In the genomic region with DNA sequence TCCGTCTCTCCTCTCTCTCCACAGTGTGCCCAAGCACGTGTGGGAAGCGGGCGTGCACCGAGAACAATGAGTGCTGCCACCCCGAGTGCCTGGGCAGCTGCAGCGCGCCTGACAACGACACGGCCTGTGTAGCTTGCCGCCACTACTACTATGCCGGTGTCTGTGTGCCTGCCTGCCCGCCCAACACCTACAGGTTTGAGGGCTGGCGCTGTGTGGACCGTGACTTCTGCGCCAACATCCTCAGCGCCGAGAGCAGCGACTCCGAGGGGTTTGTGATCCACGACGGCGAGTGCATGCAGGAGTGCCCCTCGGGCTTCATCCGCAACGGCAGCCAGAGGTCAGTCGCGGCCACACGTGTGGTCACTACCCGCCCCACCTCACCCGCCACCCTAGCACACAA, we compare ENCODE assay signal across 16 cellular contexts.
DNase-seq lines count a peak whose midpoint lies in the region; ATAC-seq, FAIRE-seq and TF ChIP-seq lines count a peak whose summit lies in the region.
"Had no signal": no experiment of that assay in that cellular context is flagged by ENCODE, and none has a peak within 500 bp of the region (broad histone marks: within the 10 kb centered on the region; RNA-seq: fewer than 3 reads in every experiment).

No MANE protein-coding gene starts in this region.

- peak overlapping the region; percentile 25 for H4K91ac ChIP-seq in H1 (replicated peaks; ENCODE audit: insufficient read length, low read length)

- POLR2A ChIA-PET in H1 (lab: Charles Lee; ENCODE audit: partially characterized antibody) = no interaction called here

- H3K36me3 ChIP-seq in H1 (ENCODE audit: control insufficient read depth in 2 of 4, insufficient read depth in 4 of 4, low read length in 3 of 4) (peaks cover 0 to 4% (median 1%) of the 10 kb centered on the region in 4 experiments; a peak in 4 of 8 replicates), gastroesophageal sphincter (peaks cover 0 to 24% of the 10 kb centered on the region in 2 donors)
- H3K36me3 ChIP-seq: Peyer's patch had no signal

- H3K9ac ChIP-seq in H1 (replicated peaks in 1 of 4; ENCODE audit: extremely low read depth in 1 of 4, low read depth in 3 of 4, low read length in 3 of 4) = no peak overlapping the region

- H2BK120ac ChIP-seq in H1 (replicated peaks; ENCODE audit: low read depth, low read length) = no peak overlapping the region

- TF ChIP-seq CTCF in H1 (IDR thresholded peaks at IDR 0.05; ENCODE audit: control extremely low read depth in 1 of 3, insufficient read depth in 1 of 3, low read depth in 1 of 3, low read length in 3 of 3) (no peak), osteocyte (IDR thresholded peaks at IDR 0.05) (no peak), gastroesophageal sphincter (IDR thresholded peaks at IDR 0.05) (no peak)

- H2BK5ac ChIP-seq in H1 (ENCODE audit: low read depth, low read length) = no peak overlapping the region

- H4K20me1 ChIP-seq in H1 (replicated peaks in 1 of 2; ENCODE audit: control insufficient read depth in 1 of 2, insufficient read depth in 2 of 2, low read length in 2 of 2) = peaks cover 6 to 7% of the 10 kb centered on the region in 2 experiments

- TF ChIP-seq POLR2A in H1 (IDR thresholded peaks at IDR 0.05; ENCODE audit: control extremely low read depth in 1 of 2, low read depth in 2 of 2, low read length in 2 of 2) (no peak), gastroesophageal sphincter (IDR thresholded peaks at IDR 0.05) (no peak)

- peak overlapping the region; percentile 98 for H3K27ac Mint-ChIP-seq in osteocyte (ENCODE audit: unreplicated experiment)

- H3K9me3 Mint-ChIP-seq in osteocyte (ENCODE audit: unreplicated experiment) = no peaks in the 10 kb centered on the region

- H3K79me1 ChIP-seq in H1 (ENCODE audit: low read depth, low read length) = peaks cover 10% of the 10 kb centered on the region

- TF ChIP-seq EP300 in H1 (IDR thresholded peaks at IDR 0.05; ENCODE audit: borderline replicate concordance in 1 of 2, low read depth in 2 of 2, low read length in 2 of 2) (no peak), gastroesophageal sphincter (IDR thresholded peaks at IDR 0.05) (no peak)

- no peak for TF ChIP-seq RAD21 in H1 (IDR thresholded peaks at IDR 0.05 in 1 of 2, conservative IDR thresholded peaks at IDR 0.05 in 1 of 2; ENCODE audit: low read depth in 2 of 2, low read length in 2 of 2)

- H2AFZ ChIP-seq in H1 (ENCODE audit: low read length) = no peak overlapping the region

- ATAC-seq in left ventricle myocardium superior (peak; percentile 19), GM21447 (IDR thresholded peaks at IDR 0.05; ENCODE audit: unreplicated experiment) (no peak), gastroesophageal sphincter (no peak), HG02981 (IDR thresholded peaks at IDR 0.05; ENCODE audit: unreplicated experiment) (no peak)

- H2BK20ac ChIP-seq in H1 (ENCODE audit: low read length) = no peak overlapping the region

- DNase-seq in left ventricle myocardium superior (no peak), cardiac septum (ENCODE audit: low spot score) (no peak), H1 (ENCODE audit: low read depth in 1 of 2, low spot score in 2 of 2) (no peak), osteocyte (ENCODE audit: extremely low spot score, unreplicated experiment) (no peak), D341Med (ENCODE audit: low spot score) (no peak)
- DNase-seq: 8988T, DMS53, Karpas-422, NCI-H1105 treated with DMSO at 0.1 percent for 48 hours, NCI-H187, NCI-H82, Peyer's patch had no signal

- no peak overlapping the region for H3K18ac ChIP-seq in H1 (ENCODE audit: extremely low read depth, low read length)

- H3K9me3 ChIP-seq in H1 (ENCODE audit: insufficient read depth in 2 of 2, low read depth in 1 of 2, low read length in 1 of 2) (no peaks in the 10 kb centered on the region), gastroesophageal sphincter (no peaks in the 10 kb centered on the region)
- H3K9me3 ChIP-seq: Peyer's patch had no signal

- CTCF ChIA-PET in H1 (lab: Charles Lee; ENCODE audit: partially characterized antibody) = interaction anchor here (1.0 to 4.9 kb wide), 3 partner anchors 9 to 31 kb away, joined by 3 to 31 read pairs (median 4); no protein-coding TSS in a partner anchor

- H3K4me3 Mint-ChIP-seq in osteocyte (ENCODE audit: unreplicated experiment) = no peak overlapping the region

- no peak overlapping the region for H3K4me2 ChIP-seq in H1 (ENCODE audit: insufficient read depth in 1 of 2, low read depth in 2 of 2, low read length in 2 of 2)

- H2BK15ac ChIP-seq in H1 (ENCODE audit: low read length) = no peak overlapping the region

- H3K14ac ChIP-seq in H1 (ENCODE audit: insufficient read length) = no peak overlapping the region

- H2BK12ac ChIP-seq in H1 (ENCODE audit: low read depth, low read length) = no peak overlapping the region

- no peak overlapping the region for H3K4me3 ChIP-seq in H1 (ENCODE audit: extremely low read depth in 1 of 4, insufficient read depth in 2 of 4, low read depth in 3 of 4, low read length in 4 of 4)
- no peak overlapping the region for H3K4me3 ChIP-seq in gastroesophageal sphincter
- H3K4me3 ChIP-seq: Peyer's patch had no signal

- peaks cover 84% of the 10 kb centered on the region for H3K4me1 Mint-ChIP-seq in osteocyte (ENCODE audit: unreplicated experiment)

- H3K27ac ChIP-seq in H1 (ENCODE audit: low read depth, low read length) (no peak overlapping the region), gastroesophageal sphincter (no peak overlapping the region)
- H3K27ac ChIP-seq: C4-2B, Peyer's patch had no signal

- H3K27me3 ChIP-seq in H1 (replicated peaks in 1 of 4; ENCODE audit: control insufficient read depth in 3 of 4, extremely low read depth in 1 of 4, insufficient read depth in 3 of 4, low read length in 3 of 4) (no peaks in the 10 kb centered on the region), gastroesophageal sphincter (no peaks in the 10 kb centered on the region)
- H3K27me3 ChIP-seq: Peyer's patch had no signal

- no peaks in the 10 kb centered on the region for H3K27me3 Mint-ChIP-seq in osteocyte (ENCODE audit: unreplicated experiment)

- H3K4me1 ChIP-seq in H1 (replicated peaks in 1 of 4; ENCODE audit: control insufficient read depth in 3 of 4, insufficient read depth in 4 of 4, low read length in 3 of 4) = peaks cover 0 to 8% (median 2%) of the 10 kb centered on the region in 4 experiments; a peak in 4 of 7 replicates
- H3K4me1 ChIP-seq in gastroesophageal sphincter = peaks cover 0 to 30% (median 0%) of the 10 kb centered on the region in 3 donors

- FAIRE-seq in H1 (lab: Jason Lieb, UNC) = no peak

- peaks cover 0 to 52% of the 10 kb centered on the region in 2 experiments; a peak in 3 of 4 replicates for H3K79me2 ChIP-seq in H1 (ENCODE audit: control insufficient read depth in 1 of 2, insufficient read depth in 2 of 2, low read length in 2 of 2)

- no peak overlapping the region; the same call in 1 of the 2 replicates for H4K8ac ChIP-seq in H1 (ENCODE audit: extremely low read depth, insufficient read depth, low read length)

- H2AK5ac ChIP-seq in H1 (ENCODE audit: low read depth, low read length) = no peak overlapping the region

- H4K5ac ChIP-seq in H1 (ENCODE audit: insufficient read length, low read depth, low read length) = no peak overlapping the region

- H3K36me3 Mint-ChIP-seq in osteocyte (ENCODE audit: unreplicated experiment) = peaks cover 23% of the 10 kb centered on the region

- H3K56ac ChIP-seq in H1 (replicated peaks; ENCODE audit: insufficient read length, low read depth, low read length) = no peak overlapping the region

- intact Hi-C loops in left ventricle myocardium superior (cut with micrococcal nuclease) (no loop called here), cardiac septum (cut with DNase I) (no loop called here)

- no peak overlapping the region for H3K23ac ChIP-seq in H1 (ENCODE audit: insufficient read length)

- H3K23me2 ChIP-seq in H1 (ENCODE audit: low read depth, low read length) = no peaks in the 10 kb centered on the region

- no peak overlapping the region for H3K4ac ChIP-seq in H1 (replicated peaks; ENCODE audit: insufficient read length, low read depth, low read length)

- 93% methylated on average over 31 of the region's 31 CpGs; no CpG with 5 or more reads in 1 of the 2 experiments for WGBS in H1 (ENCODE audit: extremely low coverage in 1 of 2, insufficient coverage in 1 of 2, insufficient read length in 1 of 2, insufficient replicate concordance in 2 of 2, low coverage in 1 of 2, low lambda C conversion rate in 2 of 2, missing lambda C conversion rate in 1 of 2), 2 experiments
- WGBS in gastroesophageal sphincter (ENCODE audit: low coverage in 1 of 2), 2 donors = 100% methylated on average over 1 of the region's 31 CpGs; no CpG with 5 or more reads in 1 of the 2 donors

TF ChIP-seq in H1, 55 proteins besides CTCF, POLR2A, EP300 and RAD21:
- TF ChIP-seq PHF8 (conservative IDR thresholded peaks at IDR 0.05; ENCODE audit: low read depth, low read length) (no peak), SRF (IDR thresholded peaks at IDR 0.05; ENCODE audit: low read depth, low read length) (no peak), KDM5A (IDR thresholded peaks at IDR 0.05; ENCODE audit: low read length) (no peak), TEAD4 (IDR thresholded peaks at IDR 0.05; ENCODE audit: low read depth, low read length) (no peak), BCL11A (IDR thresholded peaks at IDR 0.05; ENCODE audit: low read depth in 2 of 2, low read length in 2 of 2) (no peak), POLR2AphosphoS5 (IDR thresholded peaks at IDR 0.05; ENCODE audit: low read depth, low read length) (no peak), SP1 (IDR thresholded peaks at IDR 0.05; ENCODE audit: low read depth, low read length) (no peak), CHD2 (IDR thresholded peaks at IDR 0.05; ENCODE audit: low read length) (no peak), CBX5 (IDR thresholded peaks at IDR 0.05; ENCODE audit: low read depth, low read length) (no peak)
